ENCODE assay signal across 8 cellular contexts in genomic region chr11:47946682-47947575, GRCh38. TPM values are rescaled to one million over a fixed set of nuclear protein-coding genes. Genes with fewer than 3 reads are reported as not detected.
DNase-seq lines count a peak whose midpoint lies in the region; ATAC-seq and TF ChIP-seq lines count a peak whose summit lies in the region.

No MANE protein-coding gene starts in this region.

- CTCF ChIA-PET in IMR-90 (lab: Yijun Ruan, JAX) = interaction anchor here (0.5 to 0.9 kb wide), 2 partner anchors 27 to 1031 kb away, joined by 3 to 4 read pairs; no protein-coding TSS in a partner anchor
- CTCF ChIA-PET in activated CD8-positive, alpha-beta T cell treated with anti-CD3 and anti-CD28 coated beads, Interleukin-2, amount 10 ng/mL, durations not matched to agents 7 days and 5 days (lab: Charles Lee) = interaction anchor here (1.0 to 3.2 kb wide), 7 partner anchors 11 to 168 kb away, joined by 3 to 17 read pairs (median 3); no protein-coding TSS in a partner anchor

- no peak overlapping the region for H3K9ac ChIP-seq in IMR-90 (ENCODE audit: low read depth, low read length)

- H3K4me1 Mint-ChIP-seq in activated CD8-positive, alpha-beta T cell treated with anti-CD3 and anti-CD28 coated beads, Interleukin-2, amount 10 ng/mL, durations not matched to agents 7 days and 5 days (ENCODE audit: low read depth) = peaks cover 57% of the 10 kb centered on the region

- H3K56ac ChIP-seq in IMR-90 (ENCODE audit: extremely low read depth, insufficient read depth, low read length) = no peak overlapping the region

- H2AFZ ChIP-seq in IMR-90 (replicated peaks; ENCODE audit: low read length, poor library complexity) = peak overlapping the region; percentile 1

- H2BK5ac ChIP-seq in IMR-90 (ENCODE audit: low read depth, low read length, poor library complexity, severe bottlenecking) = peak overlapping the region; percentile 65

- peak overlapping the region; percentile 45; the same call in 1 of the 2 replicates for H3K27ac ChIP-seq in IMR-90 (ENCODE audit: insufficient read depth, low read length)

- peak overlapping the region; percentile 86 for H2BK20ac ChIP-seq in IMR-90 (ENCODE audit: low read depth, low read length)

- in situ Hi-C loops in IMR-90 (cut with MboI; ENCODE audit: low sequenced_read_pairs) = no loop called here

- no peaks in the 10 kb centered on the region for H3K27me3 Mint-ChIP-seq in activated CD8-positive, alpha-beta T cell treated with anti-CD3 and anti-CD28 coated beads, Interleukin-2, amount 10 ng/mL, durations not matched to agents 7 days and 5 days (ENCODE audit: low read depth)

- WGBS in IMR-90 (ENCODE audit: extremely low coverage in 2 of 2, insufficient read length in 1 of 2), 2 experiments = 48% methylated on average over 2 of the region's 10 CpGs; no CpG with 5 or more reads in 1 of the 2 experiments

- dilution Hi-C loops in IMR-90 (cut with HindIII; ENCODE audit: low sequenced_read_pairs, unreplicated experiment) = no loop called here

- no peaks in the 10 kb centered on the region for H3K36me3 Mint-ChIP-seq in activated CD8-positive, alpha-beta T cell treated with anti-CD3 and anti-CD28 coated beads, Interleukin-2, amount 10 ng/mL, durations not matched to agents 7 days and 5 days (ENCODE audit: low read depth)

- no peaks in the 10 kb centered on the region for H3K27me3 ChIP-seq in BE2C
- H3K27me3 ChIP-seq in IMR-90 (ENCODE audit: control insufficient read depth, insufficient read depth, low read length) = no peaks in the 10 kb centered on the region

- H3K4me3 Mint-ChIP-seq in activated CD8-positive, alpha-beta T cell treated with anti-CD3 and anti-CD28 coated beads, Interleukin-2, amount 10 ng/mL, durations not matched to agents 7 days and 5 days = no peak overlapping the region

- peak overlapping the region; percentile 51; the same call in 1 of the 2 replicates for H3K18ac ChIP-seq in IMR-90 (ENCODE audit: low read depth, low read length)

- no peaks in the 10 kb centered on the region for H3K9me3 Mint-ChIP-seq in activated CD8-positive, alpha-beta T cell treated with anti-CD3 and anti-CD28 coated beads, Interleukin-2, amount 10 ng/mL, durations not matched to agents 7 days and 5 days (ENCODE audit: insufficient read depth)

- peak overlapping the region; percentile 25 for H3K27ac Mint-ChIP-seq in activated CD8-positive, alpha-beta T cell treated with anti-CD3 and anti-CD28 coated beads, Interleukin-2, amount 10 ng/mL, durations not matched to agents 7 days and 5 days

- peak overlapping the region; percentile 34 for H4K5ac ChIP-seq in IMR-90 (ENCODE audit: low read depth, low read length)

- no peaks in the 10 kb centered on the region for H3K79me1 ChIP-seq in IMR-90 (ENCODE audit: low read depth in 1 of 2, low read length in 2 of 2)

- H4K8ac ChIP-seq in IMR-90 (ENCODE audit: low read depth in 2 of 2, low read length in 2 of 2) = peak overlapping the region; percentile 1 to 43; a peak in 2 of 4 replicates

- peak overlapping the region; percentile 1 for H3K4me2 ChIP-seq in IMR-90 (ENCODE audit: low read depth, low read length)

- TF ChIP-seq CTCF in BE2C (IDR thresholded peaks at IDR 0.05; ENCODE audit: low read depth, low read length) (no peak), IMR-90 (conservative IDR thresholded peaks at IDR 0.05; ENCODE audit: low read depth, low read length) (no peak)

- peak overlapping the region; percentile 93 for H2AK5ac ChIP-seq in IMR-90 (ENCODE audit: low read depth, low read length)

- peak overlapping the region; percentile 15 for H3K14ac ChIP-seq in IMR-90 (replicated peaks; ENCODE audit: low read depth, low read length)

- H3K4me1 ChIP-seq in BE2C (no peaks in the 10 kb centered on the region), IMR-90 (ENCODE audit: control insufficient read depth, insufficient read depth, low read length) (peaks cover 8% of the 10 kb centered on the region)

- TF ChIP-seq POLR2A in IMR-90 (IDR thresholded peaks at IDR 0.05; ENCODE audit: low read depth, low read length) = no peak

- DNase-seq in BE2C (peak; percentile 7), IMR-90 (peak; percentile 95), foreskin melanocyte (peak; percentile 23), sciatic nerve (ENCODE audit: low spot score) (peak; percentile 82), HuH-7 (ENCODE audit: low spot score) (no peak), GM19238 (ENCODE audit: insufficient read length, low spot score) (no peak), NCI-H1436 treated with DMSO at 0.1 percent for 48 hours (lab: John Stamatoyannopoulos, UW) (no peak)
- DNase-seq in activated CD8-positive, alpha-beta T cell treated with anti-CD3 and anti-CD28 coated beads, Interleukin-2, amount 10 ng/mL, durations not matched to agents 7 days and 5 days = peak; percentile 30

- no peak overlapping the region for H3K4me3 ChIP-seq in BE2C (ENCODE audit: low read depth, low read length)
- H3K4me3 ChIP-seq in IMR-90 (ENCODE audit: insufficient read depth, low read depth, low read length) = no peak overlapping the region

- peak overlapping the region; percentile 79 for H2BK120ac ChIP-seq in IMR-90 (ENCODE audit: low read depth, low read length)

- ATAC-seq in IMR-90 (ENCODE audit: low read depth) (peak; percentile 96), sciatic nerve (peak; percentile 93)
- ATAC-seq in activated CD8-positive, alpha-beta T cell treated with anti-CD3 and anti-CD28 coated beads, Interleukin-2, amount 10 ng/mL, durations not matched to agents 7 days and 5 days = no peak

- POLR2A ChIA-PET in IMR-90 (lab: Charles Lee; ENCODE audit: unreplicated experiment) = no interaction called here
- POLR2A ChIA-PET in activated CD8-positive, alpha-beta T cell treated with anti-CD3 and anti-CD28 coated beads, Interleukin-2, amount 10 ng/mL, durations not matched to agents 7 days and 5 days (lab: Charles Lee) = interaction anchor here (0.5 kb wide), 1 partner anchor 55 kb away, joined by 3 read pairs; no protein-coding TSS in a partner anchor

- peaks cover 7% of the 10 kb centered on the region for H3K9me1 ChIP-seq in IMR-90 (ENCODE audit: insufficient read depth, low read length)

- peaks cover 3% of the 10 kb centered on the region; the same call in 1 of the 2 replicates for H4K20me1 ChIP-seq in IMR-90 (ENCODE audit: insufficient read depth, low read length)

- peak overlapping the region; percentile 79 for H4K91ac ChIP-seq in IMR-90 (ENCODE audit: insufficient read depth, low read depth, low read length)

- peak overlapping the region; percentile 39 for H3K23ac ChIP-seq in IMR-90 (ENCODE audit: low read depth, low read length)

- intact Hi-C loops in IMR-90 (cut with micrococcal nuclease) (no loop called here), sciatic nerve (cut with DNase I) (no loop called here)

- H3K9me3 ChIP-seq in BE2C = no peaks in the 10 kb centered on the region
- H3K9me3 ChIP-seq in IMR-90 (ENCODE audit: control insufficient read depth, insufficient read depth, low read length) = no peaks in the 10 kb centered on the region

- H2BK15ac ChIP-seq in IMR-90 (ENCODE audit: low read depth, low read length) = peak overlapping the region; percentile 63; the same call in 2 of the 3 replicates

- H2AK9ac ChIP-seq in IMR-90 (replicated peaks; ENCODE audit: low read depth, low read length, poor library complexity) = peak overlapping the region; percentile 29

- BruUV-seq in IMR-90 (replicated peaks; lab: Mats Ljungman, UMichigan) = no TSS peak

- H3K4ac ChIP-seq in IMR-90 (ENCODE audit: low read depth, low read length) = peak overlapping the region; percentile 76

- no peak for TF ChIP-seq RAD21 in IMR-90 (IDR thresholded peaks at IDR 0.05; ENCODE audit: low read length)

- H3K36me3 ChIP-seq in BE2C (no peaks in the 10 kb centered on the region), IMR-90 (ENCODE audit: control insufficient read depth, insufficient read depth, low read length) (no peaks in the 10 kb centered on the region)

TF ChIP-seq in IMR-90, 13 proteins besides CTCF, POLR2A, EP300 and RAD21 (continues in another document):
- TF ChIP-seq CHD1 (IDR thresholded peaks at IDR 0.05; ENCODE audit: low read depth, low read length) = no peak
- TF ChIP-seq ELK1 (IDR thresholded peaks at IDR 0.05; ENCODE audit: borderline replicate concordance, low read depth, low read length) = no peak
- no peak for TF ChIP-seq USF2 (IDR thresholded peaks at IDR 0.05; ENCODE audit: low read depth, low read length)
- TF ChIP-seq RCOR1 (IDR thresholded peaks at IDR 0.05; ENCODE audit: insufficient replicate concordance, low read length) = peak; percentile 88
- TF ChIP-seq MAZ (IDR thresholded peaks at IDR 0.05; ENCODE audit: borderline replicate concordance, low read depth, low read length) = peak; percentile 64
- peak; percentile 91 for TF ChIP-seq NFE2L2 (IDR thresholded peaks at IDR 0.05; ENCODE audit: low read depth, low read length)
- peak; percentile 97 for TF ChIP-seq FOS (IDR thresholded peaks at IDR 0.05; ENCODE audit: low read depth, low read length)
- no peak for TF ChIP-seq RFX5 (IDR thresholded peaks at IDR 0.05; ENCODE audit: low read depth, low read length)
- TF ChIP-seq CEBPB (IDR thresholded peaks at IDR 0.05; ENCODE audit: low read depth, low read length) = peak; percentile 87
- TF ChIP-seq BHLHE40 (IDR thresholded peaks at IDR 0.05; ENCODE audit: low read depth, low read length) = no peak; the same call in 1 of the 2 replicates

RNA-seq across cellular contexts. Expression of gene PTPRJ, which starts 33.4 kb away (rescaled TPM):
- polyA plus RNA-seq in BE2C (2012; ENCODE audit: insufficient read depth, insufficient read length, low read depth) = 0.54 TPM
- total RNA-seq in IMR-90 (2012; rRNA removed) (13.6 and 14.9 TPM in 2 replicates), sciatic nerve (35.1 TPM)
- 5.3 and 5.6 TPM in 2 replicates for polyA plus RNA-seq in IMR-90 (2012; rRNA removed)
- polyA plus RNA-seq in IMR-90 (2012; cell fraction: cytosol; rRNA removed) = 2.2 and 2.4 TPM in 2 replicates
- 3.4 and 6.7 TPM in 2 replicates for polyA plus RNA-seq in IMR-90 (2012; cell fraction: nucleus; rRNA removed; ENCODE audit: low replicate concordance)
- 10 to 100 TPM; 56.5 to 62.9 TPM for total RNA-seq in activated CD8-positive, alpha-beta T cell treated with anti-CD3 and anti-CD28 coated beads, Interleukin-2, amount 10 ng/mL, durations not matched to agents 7 days and 5 days

Comparison
In these comparisons a context has a peak if more than half of its experiments do, and no peak if none do; other contexts are left out.
1. DNase-seq: peak in BE2C (single experiment), IMR-90 (single experiment), activated CD8-positive, alpha-beta T cell treated with anti-CD3 and anti-CD28 coated beads, Interleukin-2, amount 10 ng/mL, durations not matched to agents 7 days and 5 days (single experiment), foreskin melanocyte (single experiment) and sciatic nerve (single experiment); none in HuH-7 (single experiment), GM19238 (single experiment) and NCI-H1436 treated with DMSO at 0.1 percent for 48 hours (single experiment).